ENCODE assay signal across 8 cellular contexts in the genomic region with DNA sequence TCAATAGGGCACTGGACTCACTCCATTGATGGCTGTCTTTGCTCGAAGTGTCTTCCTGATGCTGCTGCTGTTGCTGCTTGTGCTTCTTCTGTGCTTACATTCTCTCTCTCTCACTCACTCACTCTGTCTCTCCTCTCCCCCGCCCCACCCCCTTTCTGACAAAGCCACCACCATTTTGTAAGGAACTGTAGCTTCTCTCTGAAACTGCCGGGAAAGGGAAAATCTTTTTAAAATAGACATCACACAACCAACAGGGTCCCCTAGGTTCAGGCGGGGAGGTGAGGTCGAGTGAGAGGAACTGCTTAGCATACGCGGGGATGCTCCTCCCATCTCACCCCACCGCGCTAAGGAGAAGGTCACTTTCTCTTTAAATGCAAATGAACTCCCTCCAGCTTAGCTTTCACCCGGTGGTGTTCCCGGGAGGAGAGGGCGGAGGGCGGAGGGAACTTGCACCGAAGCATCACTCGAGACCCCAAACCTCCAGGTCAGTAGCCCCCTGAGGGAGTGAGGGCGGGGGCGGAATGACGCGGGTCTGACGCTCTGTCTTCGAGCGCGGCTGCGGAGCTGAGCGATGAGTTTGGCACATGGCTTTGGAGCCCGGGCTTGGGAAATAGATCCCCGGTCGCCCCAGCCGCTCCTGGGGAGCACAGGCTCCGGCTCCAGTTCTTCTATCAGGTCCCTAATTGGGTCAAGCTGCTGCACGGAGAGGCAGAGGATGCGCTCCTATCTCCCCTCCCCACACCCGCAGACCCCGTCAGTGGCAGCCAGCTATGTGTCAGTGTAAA. TPM values are rescaled to one million over a fixed set of nuclear protein-coding genes. Genes with fewer than 3 reads are reported as not detected.
A peak's percentile ranks its signal among the peaks of the same experiment; 100 is the strongest.
DNase-seq lines count a peak whose midpoint lies in the region; ATAC-seq, FAIRE-seq and TF ChIP-seq lines count a peak whose summit lies in the region.

A gene (plus strand): TSS at position 370 of the 785 bp plus-strand sequence. CDS start 1,341 bp downstream, outside the sequence.

- no peaks in the 10 kb centered on the region for H3K27me3 ChIP-seq in BJ (ENCODE audit: control insufficient read depth, insufficient read depth, low read length)

- ATAC-seq in left lobe of liver (peak; percentile 45), GM19467 (IDR thresholded peaks at IDR 0.05; ENCODE audit: unreplicated experiment) (no peak)

- TF ChIP-seq POLR2A in H54 (IDR thresholded peaks at IDR 0.05; ENCODE audit: low read depth, low read length) = no peak

- no peak for TF ChIP-seq CTCF in BJ (IDR thresholded peaks at IDR 0.05; ENCODE audit: insufficient read depth, low read depth, low read length)

- peaks cover 17% of the 10 kb centered on the region for H3K36me3 ChIP-seq in BJ (ENCODE audit: control insufficient read depth, insufficient read depth, low read length)

- peak within 1 kb of the TSS; percentile 65 for H3K4me3 ChIP-seq in BJ (ENCODE audit: low read depth, low read length)

- POLR2A ChIA-PET in BJ (lab: Charles Lee) = interaction anchor here (0.9 to 1.4 kb wide), 2 partner anchors 11 to 194 kb away, joined by 3 to 5 read pairs; a partner anchor contains a TSS

- CTCF ChIA-PET in BJ (lab: Yijun Ruan, JAX) = interaction anchor here (0.7 to 3.0 kb wide), 6 partner anchors 12 to 215 kb away, joined by 3 to 18 read pairs (median 3); no protein-coding TSS in a partner anchor

- DNase-seq in BJ (ENCODE audit: low read depth) = no peak
- DNase-seq in H54 (ENCODE audit: insufficient read length, low spot score) = peak; percentile 61
- peak; percentile 32 to 64 for DNase-seq in NCI-H524 (lab: John Stamatoyannopoulos, UW)
- DNase-seq in activated CD4-positive, alpha-beta T cell treated with anti-CD3 and anti-CD28 coated beads, Interleukin-2, amount 50 U/mL, for 1 hour = peak; percentile 38
- DNase-seq in dermis microvascular lymphatic vessel endothelial cell (ENCODE audit: low read depth in 2 of 2) = peak in 1 of 2 donors; percentile 41
- DNase-seq in left lobe of liver (ENCODE audit: low spot score) = peak; percentile 56
- DNase-seq in stimulated activated CD4-positive, alpha-beta T cell treated with anti-CD3 and anti-CD28 coated beads, Interleukin-2, amount 100 ng/mL, for 24 hours = peak; percentile 50 to 54

- FAIRE-seq in H54 (lab: Jason Lieb, UNC) = no peak

RNA-seq across cellular contexts. Expression of the gene that starts here (rescaled TPM):
- 11.5 and 13.9 TPM in 2 replicates for polyA plus RNA-seq in BJ (2011; rRNA removed)
- polyA minus RNA-seq in BJ (2011; rRNA and poly(A)+ RNA removed) = 2.0 and 4.2 TPM in 2 replicates
- 16.1 and 24.4 TPM in 2 replicates for total RNA-seq in dermis microvascular lymphatic vessel endothelial cell
- total RNA-seq in left lobe of liver = 1.6 TPM
